In genomic region chr2:144847347-144848080, GRCh38 we compare ENCODE assay signal across 30 cellular contexts.
"Had no signal": no experiment of that assay in that cellular context is flagged by ENCODE, and none has a peak within 500 bp of the region (broad histone marks: within the 10 kb centered on the region; RNA-seq: fewer than 3 reads in every experiment).

No MANE protein-coding gene starts in this region.

- H3K9me3 Mint-ChIP-seq: activated B cell treated with CpG ODN at 0.5 μM for 24 hours; activated CD8-positive, alpha-beta T cell treated with anti-CD3 and anti-CD28 coated beads for 36 hours; activated naive CD4-positive, alpha-beta T cell treated with anti-CD3 and anti-CD28 coated beads, Interleukin-2, amount 50 U/mL, for 24 hours; activated T-cell treated with anti-CD3 and anti-CD28 coated beads, Interleukin-2, amount 50 U/mL, for 4 hours; activated T-helper 17 cell treated with anti-CD3 and anti-CD28 coated beads, Interleukin-2, amount 50 U/mL, for 72 hours; effector memory CD8-positive, alpha-beta T cell; T-helper 2 cell treated with Interferon-gamma antibody and Interleukin-4, amounts not matched to agents 5 μg/mL and 100 μg/mL, for 36 hours had no signal

- H3K36me3 Mint-ChIP-seq: activated naive CD4-positive, alpha-beta T cell treated with anti-CD3 and anti-CD28 coated beads, Interleukin-2, amount 50 U/mL, for 24 hours; activated naive CD8-positive, alpha-beta T cell treated with anti-CD3 and anti-CD28 coated beads, Interleukin-2, amount 10 ng/mL, durations not matched to agents 7 days and 5 days; brain had no signal

- DNase-seq: activated B cell treated with CpG ODN at 0.5 μM for 24 hours; activated CD4-positive, alpha-beta T cell treated with anti-CD3 and anti-CD28 coated beads for 48 hours; activated CD4-positive, alpha-beta T cell treated with anti-CD3 and anti-CD28 coated beads, Interleukin-2, amount 50 U/mL, for 1 hour; activated CD4-positive, alpha-beta T cell treated with anti-CD3 and anti-CD28 coated beads, Interleukin-2, amount 50 U/mL, for 48 hours; activated CD8-positive, alpha-beta memory T cell treated with anti-CD3 and anti-CD28 coated beads for 24 hours; activated CD8-positive, alpha-beta T cell treated with anti-CD3 and anti-CD28 coated beads for 36 hours; activated effector memory CD4-positive, alpha-beta T cell treated with Interleukin-2 at 50 U/mL for 16 hours; activated gamma-delta T cell treated with Interleukin-2 at 50 U/mL for 16 hours; activated naive CD4-positive, alpha-beta T cell treated with Interleukin-2 at 50 U/mL for 16 hours; activated naive CD8-positive, alpha-beta T cell treated with anti-CD3 and anti-CD28 coated beads, Interleukin-2, amount 10 ng/mL, durations not matched to agents 7 days and 5 days; activated T-cell treated with anti-CD3 and anti-CD28 coated beads, Interleukin-2, amount 50 U/mL, for 4 hours; central memory CD4-positive, alpha-beta T cell; cerebellar nuclear complex; colonic mucosa; dorsolateral prefrontal cortex; effector CD4-positive, alpha-beta T cell; effector memory CD8-positive, alpha-beta T cell; foreskin keratinocyte; gastrocnemius medialis; glutamatergic neuron; heart left ventricle; T-helper 1 cell; T-helper 17 cell; T1000; WERI-Rb-1 had no signal

- H3K27ac Mint-ChIP-seq: activated B cell treated with CpG ODN at 0.5 μM for 24 hours; activated CD8-positive, alpha-beta T cell treated with anti-CD3 and anti-CD28 coated beads for 36 hours; activated naive CD8-positive, alpha-beta T cell treated with anti-CD3 and anti-CD28 coated beads, Interleukin-2, amount 10 ng/mL, durations not matched to agents 7 days and 5 days; activated T-helper 17 cell treated with anti-CD3 and anti-CD28 coated beads, Interleukin-2, amount 50 U/mL, for 72 hours; brain; effector memory CD8-positive, alpha-beta T cell; T-helper 17 cell; T-helper 2 cell treated with Interferon-gamma antibody and Interleukin-4, amounts not matched to agents 5 μg/mL and 100 μg/mL, for 36 hours had no signal

- H3K27me3 Mint-ChIP-seq: activated B cell treated with CpG ODN at 0.5 μM for 24 hours; activated T-helper 17 cell treated with anti-CD3 and anti-CD28 coated beads, Interleukin-2, amount 50 U/mL, for 72 hours; effector memory CD8-positive, alpha-beta T cell; T-helper 17 cell had no signal

- H3K4me3 Mint-ChIP-seq: activated B cell treated with CpG ODN at 0.5 μM for 24 hours; activated CD8-positive, alpha-beta T cell treated with anti-CD3 and anti-CD28 coated beads for 36 hours; activated naive CD4-positive, alpha-beta T cell treated with anti-CD3 and anti-CD28 coated beads, Interleukin-2, amount 50 U/mL, for 24 hours; activated naive CD8-positive, alpha-beta T cell treated with anti-CD3 and anti-CD28 coated beads, Interleukin-2, amount 10 ng/mL, durations not matched to agents 7 days and 5 days; activated T-cell treated with anti-CD3 and anti-CD28 coated beads, Interleukin-2, amount 50 U/mL, for 4 hours; activated T-helper 17 cell treated with anti-CD3 and anti-CD28 coated beads, Interleukin-2, amount 50 U/mL, for 72 hours; brain; effector memory CD8-positive, alpha-beta T cell; T-helper 17 cell; T-helper 2 cell treated with Interferon-gamma antibody and Interleukin-4, amounts not matched to agents 5 μg/mL and 100 μg/mL, for 36 hours had no signal

- H3K4me1 Mint-ChIP-seq: activated naive CD4-positive, alpha-beta T cell treated with anti-CD3 and anti-CD28 coated beads, Interleukin-2, amount 50 U/mL, for 24 hours; activated naive CD8-positive, alpha-beta T cell treated with anti-CD3 and anti-CD28 coated beads, Interleukin-2, amount 10 ng/mL, durations not matched to agents 7 days and 5 days; activated T-helper 17 cell treated with anti-CD3 and anti-CD28 coated beads, Interleukin-2, amount 50 U/mL, for 72 hours had no signal

- ATAC-seq: activated CD4-positive, CD25-positive, alpha-beta regulatory T cell treated with anti-CD3 and anti-CD28 coated beads, Interleukin-2, amount 50 U/mL, for 24 hours; activated CD8-positive, alpha-beta T cell treated with anti-CD3 and anti-CD28 coated beads for 36 hours; activated T-cell treated with anti-CD3 and anti-CD28 coated beads, Interleukin-2, amount 50 U/mL, for 4 hours; activated T-helper 17 cell treated with anti-CD3 and anti-CD28 coated beads, Interleukin-2, amount 50 U/mL, for 72 hours; effector memory CD8-positive, alpha-beta T cell; foreskin keratinocyte; gastrocnemius medialis; heart left ventricle; T-helper 17 cell had no signal
